22 cellular contexts compared by ENCODE assay signal in the genomic region with DNA sequence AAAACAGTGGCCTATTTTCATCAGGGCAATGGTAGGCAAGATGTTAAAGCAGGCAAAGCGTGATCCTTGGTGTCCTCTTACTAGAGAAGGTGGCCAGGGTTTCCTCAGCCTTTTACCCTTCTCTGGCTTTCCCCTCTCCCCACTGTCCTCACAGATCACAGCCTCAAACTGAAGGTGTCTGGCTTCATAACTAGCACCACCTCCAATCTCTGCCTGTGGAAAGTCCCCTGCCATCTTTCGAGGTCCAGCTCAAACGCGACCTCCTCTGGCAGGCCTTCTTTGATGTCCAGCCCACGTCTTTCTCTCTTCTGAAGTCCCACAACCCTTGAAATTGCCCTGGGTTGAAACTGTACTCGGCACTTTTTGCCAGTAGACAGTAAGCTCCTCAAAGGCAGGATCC. TPM values are rescaled to one million over a fixed set of nuclear protein-coding genes. Genes with fewer than 3 reads are reported as not detected.
"Had no signal": no experiment of that assay in that cellular context is flagged by ENCODE, and none has a peak within 500 bp of the region (broad histone marks: within the 10 kb centered on the region; RNA-seq: fewer than 3 reads in every experiment).

No MANE protein-coding gene starts in this region.

- H3K9me3 Mint-ChIP-seq: nephron progenitor cell; stimulated activated memory B cell treated with anti-CD40 and anti-IgM and Interleukin-4, amounts not matched to agents 10 μg/mL and 1 μg/mL and 100 μg/mL, for 72 hours; stimulated activated naive CD8-positive, alpha-beta T cell treated with anti-CD3 and anti-CD28 coated beads, Interleukin-15, amount 100 ng/mL, for 72 hours had no signal

- FAIRE-seq: colon, islet of Langerhans had no signal

- H3K4me3 Mint-ChIP-seq: naive thymus-derived CD4-positive, alpha-beta T cell; nephron progenitor cell; stimulated activated memory B cell treated with anti-CD40 and anti-IgM and Interleukin-4, amounts not matched to agents 10 μg/mL and 1 μg/mL and 100 μg/mL, for 72 hours; stimulated activated naive CD8-positive, alpha-beta T cell treated with anti-CD3 and anti-CD28 coated beads, Interleukin-15, amount 100 ng/mL, for 72 hours had no signal

- H3K4me3 ChIP-seq: esophagus squamous epithelium, hepatocyte, psoas muscle, right lobe of liver, testis, tibial nerve had no signal

- H3K27me3 ChIP-seq: hepatocyte, right lobe of liver, testis, tibial nerve had no signal

- H3K27ac Mint-ChIP-seq: naive thymus-derived CD4-positive, alpha-beta T cell; nephron progenitor cell; stimulated activated memory B cell treated with anti-CD40 and anti-IgM and Interleukin-4, amounts not matched to agents 10 μg/mL and 1 μg/mL and 100 μg/mL, for 72 hours; stimulated activated naive CD8-positive, alpha-beta T cell treated with anti-CD3 and anti-CD28 coated beads, Interleukin-15, amount 100 ng/mL, for 72 hours had no signal

- H3K79me2 ChIP-seq: hepatocyte had no signal

- H3K4me1 Mint-ChIP-seq: naive thymus-derived CD4-positive, alpha-beta T cell; stimulated activated naive CD8-positive, alpha-beta T cell treated with anti-CD3 and anti-CD28 coated beads, Interleukin-15, amount 100 ng/mL, for 72 hours had no signal

- H3K4me1 ChIP-seq: foreskin keratinocyte, psoas muscle, right lobe of liver had no signal

- H3K27ac ChIP-seq: esophagus squamous epithelium, foreskin keratinocyte, hepatocyte, psoas muscle, right lobe of liver, tibial nerve had no signal

- H2AFZ ChIP-seq: hepatocyte had no signal

- H3K36me3 Mint-ChIP-seq: naive thymus-derived CD4-positive, alpha-beta T cell; stimulated activated memory B cell treated with anti-CD40 and anti-IgM and Interleukin-4, amounts not matched to agents 10 μg/mL and 1 μg/mL and 100 μg/mL, for 72 hours had no signal

- ATAC-seq: foreskin keratinocyte; naive thymus-derived CD4-positive, alpha-beta T cell; psoas muscle; right lobe of liver; stimulated activated memory B cell treated with anti-CD40 and anti-IgM and Interleukin-4, amounts not matched to agents 10 μg/mL and 1 μg/mL and 100 μg/mL, for 72 hours; stimulated activated naive CD8-positive, alpha-beta T cell treated with anti-CD3 and anti-CD28 coated beads, Interleukin-15, amount 100 ng/mL, for 72 hours had no signal

- H3K36me3 ChIP-seq: esophagus squamous epithelium, right lobe of liver, tibial nerve had no signal

- H3K4me2 ChIP-seq: hepatocyte had no signal

- H3K27me3 Mint-ChIP-seq: stimulated activated memory B cell treated with anti-CD40 and anti-IgM and Interleukin-4, amounts not matched to agents 10 μg/mL and 1 μg/mL and 100 μg/mL, for 72 hours had no signal

- DNase-seq: dermis blood vessel endothelial cell; esophagus squamous epithelium; foreskin keratinocyte; head of caudate nucleus; kidney glomerular epithelial cell; mammary epithelial cell; naive thymus-derived CD4-positive, alpha-beta T cell; nephron progenitor cell; psoas muscle; retina; right lobe of liver; stimulated activated CD4-positive, alpha-beta T cell treated with anti-CD3 and anti-CD28 coated beads, Interleukin-15, amount 100 ng/mL, for 24 hours; stimulated activated CD4-positive, alpha-beta T cell treated with anti-CD3 and anti-CD28 coated beads, Interleukin-1b, Interleukin-23, amount 100 ng/mL, for 48 hours; stimulated activated CD4-positive, alpha-beta T cell treated with anti-CD3 and anti-CD28 coated beads, Interleukin-4, amount 100 ng/mL, for 24 hours; stimulated activated naive CD8-positive, alpha-beta T cell treated with anti-CD3 and anti-CD28 coated beads, Interleukin-15, amount 100 ng/mL, for 72 hours; testis had no signal

- H3K9me3 ChIP-seq: esophagus squamous epithelium, psoas muscle, right lobe of liver, testis, tibial nerve had no signal

RNA-seq across cellular contexts. Expression of a gene that starts 35.9 kb away (rescaled TPM):
- total RNA-seq: dermis blood vessel endothelial cell, epithelial cell of proximal tubule, foreskin keratinocyte, right lobe of liver had no signal
- polyA plus RNA-seq: foreskin keratinocyte; naive thymus-derived CD4-positive, alpha-beta T cell had no signal

RNA-seq across cellular contexts. Expression of a gene that starts 39.0 kb away (rescaled TPM):
- total RNA-seq: dermis blood vessel endothelial cell; epithelial cell of proximal tubule; foreskin keratinocyte; naive thymus-derived CD4-positive, alpha-beta T cell had no signal
- polyA plus RNA-seq: foreskin keratinocyte; mammary epithelial cell; naive thymus-derived CD4-positive, alpha-beta T cell had no signal
